8 cellular contexts compared by ENCODE assay signal in genomic region chr12:14774944-14775651, GRCh38. TPM values are rescaled to one million over a fixed set of nuclear protein-coding genes. Genes with fewer than 3 reads are reported as not detected.
DNase-seq lines count a peak whose midpoint lies in the region; ATAC-seq, FAIRE-seq and TF ChIP-seq lines count a peak whose summit lies in the region.

No MANE protein-coding gene starts in this region.

- peak overlapping the region; percentile 84; the same call in 1 of the 2 replicates for H3K14ac ChIP-seq in H9 (ENCODE audit: insufficient read depth, low read length)

- H3K79me1 ChIP-seq in H9 (ENCODE audit: insufficient read depth, low read depth, low read length, poor library complexity, severe bottlenecking) = no peaks in the 10 kb centered on the region

- H3K4me1 ChIP-seq in H9 (ENCODE audit: insufficient read depth, low read length) (no peaks in the 10 kb centered on the region), small intestine (ENCODE audit: control insufficient read depth in 2 of 2, insufficient read depth in 1 of 2, low read depth in 1 of 2, low read length in 1 of 2) (peaks cover 0 to 6% of the 10 kb centered on the region in 2 donors)

- H4K20me1 ChIP-seq in H9 (ENCODE audit: control insufficient read depth, insufficient read depth, insufficient read length) (peaks cover 3% of the 10 kb centered on the region), SU-DHL-6 (ENCODE audit: low read depth, low read length) (no peaks in the 10 kb centered on the region)

- peaks cover under 1% of the 10 kb centered on the region; the same call in 1 of the 2 replicates for H3K27me3 Mint-ChIP-seq in H9 (ENCODE audit: low read depth)

- H2BK20ac ChIP-seq in H9 (ENCODE audit: low read depth, low read length, poor library complexity, severe bottlenecking) = no peak overlapping the region

- H2BK12ac ChIP-seq in H9 (ENCODE audit: insufficient read length, low read depth, low read length) = no peak overlapping the region

- H2BK15ac ChIP-seq in H9 (ENCODE audit: low read depth, low read length) = no peak overlapping the region

- no peak overlapping the region for H3K23ac ChIP-seq in H9 (ENCODE audit: insufficient read length, low read depth, low read length)

- peak overlapping the region; percentile 60 for H3K9ac ChIP-seq in H9 (ENCODE audit: extremely low read depth, insufficient read length, low read length)
- H3K9ac ChIP-seq in SU-DHL-6 (ENCODE audit: low read length) = peak overlapping the region; percentile 55

- H3K9me3 ChIP-seq in H9 (ENCODE audit: control insufficient read depth, low read depth, low read length) (no peaks in the 10 kb centered on the region), SU-DHL-6 (ENCODE audit: insufficient read depth, low read length) (no peaks in the 10 kb centered on the region), small intestine (ENCODE audit: control insufficient read depth, low read depth) (no peaks in the 10 kb centered on the region)

- FAIRE-seq in bronchial epithelial cell (lab: Jason Lieb, UNC) = no peak
- no peak for FAIRE-seq in small intestine (lab: Jason Lieb, UNC)

- no peaks in the 10 kb centered on the region for H3K36me3 ChIP-seq in SU-DHL-6 (ENCODE audit: low read length)
- no peaks in the 10 kb centered on the region for H3K36me3 ChIP-seq in bronchial epithelial cell (ENCODE audit: control insufficient read depth, insufficient read depth, low read length)
- H3K36me3 ChIP-seq in small intestine (ENCODE audit: control insufficient read depth in 2 of 2, insufficient read depth in 2 of 2, low read length in 2 of 2) = no peaks in the 10 kb centered on the region

- no peak for ATAC-seq in GM21529 (IDR thresholded peaks at IDR 0.05; ENCODE audit: unreplicated experiment)
- ATAC-seq in HG03108 (IDR thresholded peaks at IDR 0.05; ENCODE audit: unreplicated experiment) = no peak

- H3K27me3 ChIP-seq in H9 (ENCODE audit: insufficient read depth, low read length) (no peaks in the 10 kb centered on the region), SU-DHL-6 (ENCODE audit: low read length) (no peaks in the 10 kb centered on the region), bronchial epithelial cell (ENCODE audit: control insufficient read depth, insufficient read depth, low read length) (no peaks in the 10 kb centered on the region), small intestine (ENCODE audit: control insufficient read depth in 2 of 2, insufficient read depth in 2 of 2, low read length in 2 of 2) (no peaks in the 10 kb centered on the region)

- no peak overlapping the region for H4K8ac ChIP-seq in H9 (replicated peaks; ENCODE audit: insufficient read length, low read depth, low read length)

- H4K5ac ChIP-seq in H9 (ENCODE audit: insufficient read length, low read depth, low read length) = no peak overlapping the region

- peak overlapping the region in 2 of 3 experiments; percentile 88 to 98; a peak in 3 of 7 replicates for H3K27ac Mint-ChIP-seq in H9

- no peaks in the 10 kb centered on the region; a peak in 1 of 5 replicates for H3K9me3 Mint-ChIP-seq in H9

- peaks cover 0 to 3% (median 0%) of the 10 kb centered on the region in 3 experiments; a peak in 3 of 7 replicates for H3K36me3 Mint-ChIP-seq in H9 (ENCODE audit: insufficient read depth in 1 of 3, low read depth in 3 of 3)

- H2BK120ac ChIP-seq in H9 (ENCODE audit: low read depth, low read length, poor library complexity, severe bottlenecking) = no peak overlapping the region

- H3K79me2 ChIP-seq in H9 (ENCODE audit: insufficient read depth, low read length) (no peaks in the 10 kb centered on the region; the same call in 1 of the 2 replicates), SU-DHL-6 (ENCODE audit: insufficient read depth, low read length) (no peaks in the 10 kb centered on the region)

- no peaks in the 10 kb centered on the region for H3K9me2 ChIP-seq in SU-DHL-6 (replicated peaks; ENCODE audit: insufficient read depth, low read length)

- H3K4me3 Mint-ChIP-seq in H9 = peak overlapping the region; percentile 96 to 98

- WGBS in H9 (ENCODE audit: extremely low coverage, insufficient read length, low lambda C conversion rate) = no CpG with 5 or more reads among the region's 33 CpGs
- WGBS in small intestine, 3 donors = 2 to 7% (median 5%) methylated on average over 33 of the region's 33 CpGs

- H3K18ac ChIP-seq in H9 (ENCODE audit: insufficient read length, low read depth, low read length) = no peak overlapping the region

- H3K4me2 ChIP-seq in H9 (ENCODE audit: insufficient read depth, insufficient read length, low read length) (peak overlapping the region; percentile 75), SU-DHL-6 (ENCODE audit: low read depth, low read length, poor library complexity, severe bottlenecking) (peak overlapping the region; percentile 60)

- H2AK5ac ChIP-seq in H9 (ENCODE audit: insufficient read length, low read length) = no peak overlapping the region

- H3K56ac ChIP-seq in H9 (ENCODE audit: insufficient read length, low read depth, low read length) = no peak overlapping the region

- peaks cover 37 to 45% of the 10 kb centered on the region in 2 experiments for H3K4me1 Mint-ChIP-seq in H9

- H2AFZ ChIP-seq in H9 (ENCODE audit: low read length) (no peak overlapping the region), SU-DHL-6 (ENCODE audit: low read depth, low read length, severe bottlenecking) (peak overlapping the region; percentile 75)

- DNase-seq in H9 (peak; percentile 55), bronchial epithelial cell (ENCODE audit: low read depth) (peak; percentile 76), iPS-NIHi7 (ENCODE audit: extremely low spot score) (peak; percentile 31), small intestine (peak; percentile 60), NCI-H510A treated with DMSO at 0.1 percent for 48 hours (lab: John Stamatoyannopoulos, UW) (no peak)

- H3K27ac ChIP-seq in H9 (ENCODE audit: insufficient read length, low read depth, low read length) (no peak overlapping the region), SU-DHL-6 (ENCODE audit: low read depth, low read length) (no peak overlapping the region), small intestine (ENCODE audit: low read depth in 1 of 2, low read length in 1 of 2) (peak overlapping the region; percentile 97)

- H3K4me3 ChIP-seq in SU-DHL-6 (ENCODE audit: insufficient read depth, low read length, poor library complexity, severe bottlenecking) (peak overlapping the region; percentile 54), bronchial epithelial cell (ENCODE audit: low read depth, low read length) (peak overlapping the region; percentile 62), small intestine (ENCODE audit: low read depth in 1 of 2, low read length in 2 of 2) (peak overlapping the region; percentile 74 to 77)

- H3T11ph ChIP-seq in H9 (ENCODE audit: low read length) = no peak overlapping the region

- H2BK5ac ChIP-seq in H9 (ENCODE audit: insufficient read length, low read length) = no peak overlapping the region

- no peak overlapping the region for H4K91ac ChIP-seq in H9 (ENCODE audit: insufficient read length, low read depth, low read length)

- peaks cover 37% of the 10 kb centered on the region for H3F3A ChIP-seq in SU-DHL-6 (ENCODE audit: insufficient read depth)

- no peak overlapping the region for H3K4ac ChIP-seq in H9 (ENCODE audit: low read depth, low read length)

- TF ChIP-seq CTCF in H9 (conservative IDR thresholded peaks at IDR 0.05) (0 out of 3 replicates have a peak, but pooled peaks have one; percentile 11), SU-DHL-6 (IDR thresholded peaks at IDR 0.05; ENCODE audit: insufficient read depth, low read length, poor library complexity, severe bottlenecking) (no peak), bronchial epithelial cell (IDR thresholded peaks at IDR 0.05; ENCODE audit: insufficient read depth, low read length, severe bottlenecking) (no peak)

- H3K23me2 ChIP-seq in H9 (ENCODE audit: insufficient read length, low read depth, low read length, poor library complexity, severe bottlenecking) = peaks cover 14% of the 10 kb centered on the region

RNA-seq across cellular contexts. Expression of gene WBP11, which starts 28.2 kb away (rescaled TPM):
- total RNA-seq in H9 (2021) (108 TPM in 2 replicates), bronchial epithelial cell (3.7 and 9.2 TPM in 2 replicates)
- polyA plus RNA-seq in small intestine = 10 to 100 TPM; 12.2 to 20.8 (median 13.2) TPM

RNA-seq across cellular contexts. Expression of gene C12orf60, which starts 28.4 kb away (rescaled TPM):
- total RNA-seq in H9 (2021) (1.6 and 1.9 TPM in 2 replicates), bronchial epithelial cell (1.4 and 2.1 TPM in 2 replicates)
- polyA plus RNA-seq in small intestine = under 1 TPM in 2 of 3 donors, not detected in 1; 0.45 to 0.75 TPM

RNA-seq across cellular contexts. Expression of gene SMCO3, which starts 38.9 kb away (rescaled TPM):
- total RNA-seq in H9 (2021) (not detected in 2 replicates), bronchial epithelial cell (not detected in 2 replicates)
- polyA plus RNA-seq in small intestine = under 1 TPM in 1 of 3 donors, not detected in 2; 0.06 TPM

Comparison
In these comparisons a context has a peak if more than half of its experiments do, and no peak if none do; other contexts are left out.
1. H3K27ac ChIP-seq: peak in small intestine (2 of 2); none in H9 (single experiment) and SU-DHL-6 (single experiment).
2. RNA of gene WBP11, which starts 28.2 kb away (total RNA-seq): 108 TPM in H9; 3.7 to 9.2 TPM in bronchial epithelial cell; every median in the first group is over 10 times any median in the second.
3. Peak in every context shown above with its lines, with median percentiles within 50 percentile points of each other: H3K4me3 ChIP-seq.